ENCODE assay signal across 25 cellular contexts in the genomic region with DNA sequence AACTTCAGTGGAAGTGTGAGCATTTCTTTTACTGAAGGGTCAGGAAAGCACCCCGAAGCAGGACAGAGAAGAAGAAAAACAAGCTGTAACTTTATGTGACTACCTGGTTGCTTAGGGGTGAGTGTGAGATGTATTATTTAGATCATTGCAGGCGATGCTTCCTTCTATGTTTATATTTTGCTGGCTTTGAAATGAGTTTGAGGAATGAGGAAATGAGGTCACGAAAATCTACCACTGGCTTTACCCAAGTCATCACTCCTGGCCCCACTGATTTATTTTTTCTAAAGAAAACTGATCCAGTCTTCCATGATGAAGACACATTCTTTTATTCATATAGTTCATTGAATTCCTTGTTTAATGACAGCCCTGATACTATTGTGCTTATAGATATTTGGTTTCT.
A peak's percentile ranks its signal among the peaks of the same experiment; 100 is the strongest.
DNase-seq lines count a peak whose midpoint lies in the region; ATAC-seq and TF ChIP-seq lines count a peak whose summit lies in the region.
"Had no signal": no experiment of that assay in that cellular context is flagged by ENCODE, and none has a peak within 500 bp of the region (broad histone marks: within the 10 kb centered on the region; RNA-seq: fewer than 3 reads in every experiment).

No MANE protein-coding gene starts in this region.

- POLR2A ChIA-PET in IMR-90 (lab: Charles Lee; ENCODE audit: unreplicated experiment), result no interaction called here

- no peaks in the 10 kb centered on the region for H3K9me1 ChIP-seq in IMR-90 (ENCODE audit: insufficient read depth, low read length)

- 0 out of 3 replicates have a peak overlapping the region, but pooled peaks have one; percentile 47 for H2BK15ac ChIP-seq in IMR-90 (ENCODE audit: low read depth, low read length)

- no peaks in the 10 kb centered on the region for H3K27me3 Mint-ChIP-seq in activated naive CD4-positive, alpha-beta T cell treated with anti-CD3 and anti-CD28 coated beads for 36 hours (ENCODE audit: low read depth)
- H3K27me3 Mint-ChIP-seq: B cell; CD8-positive, alpha-beta memory T cell; T-cell had no signal

- no peak for TF ChIP-seq CTCF in IMR-90 (conservative IDR thresholded peaks at IDR 0.05; ENCODE audit: low read depth, low read length)

- DNase-seq in EH (ENCODE audit: low read depth), result peak; percentile 33
- peak; percentile 71 for DNase-seq in IMR-90
- DNase-seq in iris pigment epithelial cell (ENCODE audit: low read depth), result peak; percentile 55
- DNase-seq in activated naive CD4-positive, alpha-beta T cell treated with anti-CD3 and anti-CD28 coated beads for 36 hours, result no peak
- DNase-seq in NCI-H2107 treated with DMSO at 0.1 percent for 48 hours (lab: John Stamatoyannopoulos, UW; ENCODE audit: unreplicated experiment), result no peak
- DNase-seq: Calu3; CD8-positive, alpha-beta memory T cell; DMS79 treated with DMSO at 0.1 percent for 48 hours; Kasumi-1; MV-4-11; NCI-H1105 treated with DMSO at 0.1 percent for 48 hours; NCI-H2029 treated with DMSO at 0.1 percent for 48 hours; NCI-H2227 treated with DMSO at 0.1 percent for 48 hours; NCI-H526 treated with DMSO at 0.1 percent for 48 hours; SHP77; T-cell had no signal

- peak overlapping the region; percentile 79; the same call in 1 of the 2 replicates for H2BK20ac ChIP-seq in IMR-90 (ENCODE audit: low read depth, low read length)

- no peak overlapping the region for H3K4me3 ChIP-seq in IMR-90 (ENCODE audit: insufficient read depth, low read depth, low read length)
- H3K4me3 ChIP-seq: GM23338, K562 had no signal

- BruUV-seq in IMR-90 (replicated peaks; lab: Mats Ljungman, UMichigan), result no TSS peak

- no peak overlapping the region; the same call in 1 of the 2 replicates for H3K4me2 ChIP-seq in IMR-90 (ENCODE audit: low read depth, low read length)
- H3K4me2 ChIP-seq: GM23338 had no signal

- no peak for TF ChIP-seq POLR2A in IMR-90 (IDR thresholded peaks at IDR 0.05; ENCODE audit: low read depth, low read length)

- ATAC-seq in IMR-90 (ENCODE audit: low read depth) (peak; percentile 74), GM18873 (IDR thresholded peaks at IDR 0.05; ENCODE audit: low FRiP score, unreplicated experiment) (no peak), GM18517 (IDR thresholded peaks at IDR 0.05; ENCODE audit: unreplicated experiment) (no peak)
- ATAC-seq: GM23338, HCT116, K562, Panc1, T-cell had no signal

- in situ Hi-C loops in IMR-90 (cut with MboI; ENCODE audit: low sequenced_read_pairs), result no loop called here

- TF ChIP-seq RAD21 in IMR-90 (IDR thresholded peaks at IDR 0.05; ENCODE audit: low read length), result no peak

- peak overlapping the region; percentile 46; the same call in 1 of the 2 replicates for H3K4ac ChIP-seq in IMR-90 (ENCODE audit: low read depth, low read length)

- no peak overlapping the region for H2AFZ ChIP-seq in IMR-90 (replicated peaks; ENCODE audit: low read length, poor library complexity)
- H2AFZ ChIP-seq: GM23338 had no signal

- no peaks in the 10 kb centered on the region for H3K9me3 ChIP-seq in IMR-90 (ENCODE audit: control insufficient read depth, insufficient read depth, low read length)

- H4K8ac ChIP-seq in IMR-90 (ENCODE audit: low read depth in 2 of 2, low read length in 2 of 2), result peak overlapping the region in 1 of 2 experiments; percentile 63; a peak in 2 of 4 replicates

- dilution Hi-C loops in IMR-90 (cut with HindIII; ENCODE audit: low sequenced_read_pairs, unreplicated experiment), result no loop called here

- no peak overlapping the region for H3K9ac ChIP-seq in IMR-90 (ENCODE audit: low read depth, low read length)

- CTCF ChIA-PET in IMR-90 (lab: Yijun Ruan, JAX), result interaction anchor here (0.5 kb wide), 1 partner anchor 282 kb away, joined by 3 read pairs; no protein-coding TSS in a partner anchor
- CTCF ChIA-PET in activated naive CD4-positive, alpha-beta T cell treated with anti-CD3 and anti-CD28 coated beads for 36 hours (lab: Charles Lee), result no interaction called here

- no peak overlapping the region for H2AK9ac ChIP-seq in IMR-90 (replicated peaks; ENCODE audit: low read depth, low read length, poor library complexity)

- H3K36me3 Mint-ChIP-seq in activated naive CD4-positive, alpha-beta T cell treated with anti-CD3 and anti-CD28 coated beads for 36 hours (ENCODE audit: low read depth), result no peaks in the 10 kb centered on the region
- H3K36me3 Mint-ChIP-seq: CD14-positive monocyte; CD8-positive, alpha-beta memory T cell; T-cell had no signal

- H3K9me3 Mint-ChIP-seq in activated naive CD4-positive, alpha-beta T cell treated with anti-CD3 and anti-CD28 coated beads for 36 hours, result no peaks in the 10 kb centered on the region
- H3K9me3 Mint-ChIP-seq: GM23338 had no signal

- H3K4me1 Mint-ChIP-seq in activated naive CD4-positive, alpha-beta T cell treated with anti-CD3 and anti-CD28 coated beads for 36 hours (ENCODE audit: low read depth), result no peaks in the 10 kb centered on the region
- H3K4me1 Mint-ChIP-seq: B cell; CD14-positive monocyte; CD8-positive, alpha-beta memory T cell; GM23338; T-cell had no signal

- H4K20me1 ChIP-seq in IMR-90 (ENCODE audit: insufficient read depth, low read length), result no peaks in the 10 kb centered on the region

- no peak overlapping the region for H3K14ac ChIP-seq in IMR-90 (replicated peaks; ENCODE audit: low read depth, low read length)

- no peak overlapping the region for H4K91ac ChIP-seq in IMR-90 (ENCODE audit: insufficient read depth, low read depth, low read length)

- H2BK120ac ChIP-seq in IMR-90 (ENCODE audit: low read depth, low read length), result peak overlapping the region; percentile 73; the same call in 1 of the 2 replicates

- H4K5ac ChIP-seq in IMR-90 (ENCODE audit: low read depth, low read length), result no peak overlapping the region

- WGBS in IMR-90 (ENCODE audit: extremely low coverage in 2 of 2, insufficient read length in 1 of 2), 2 experiments, result no CpG with 5 or more reads among the region's 3 CpGs

- no peak overlapping the region for H3K27ac Mint-ChIP-seq in activated naive CD4-positive, alpha-beta T cell treated with anti-CD3 and anti-CD28 coated beads for 36 hours
- H3K27ac Mint-ChIP-seq: B cell; CD14-positive monocyte; CD8-positive, alpha-beta memory T cell; GM23338; T-cell had no signal

- peak overlapping the region; percentile 66 for H2BK5ac ChIP-seq in IMR-90 (ENCODE audit: low read depth, low read length, poor library complexity, severe bottlenecking)

- H3K36me3 ChIP-seq in IMR-90 (ENCODE audit: control insufficient read depth, insufficient read depth, low read length), result no peaks in the 10 kb centered on the region

- H3K4me1 ChIP-seq in IMR-90 (ENCODE audit: control insufficient read depth, insufficient read depth, low read length), result peaks cover 5% of the 10 kb centered on the region; the same call in 1 of the 2 replicates

- peak overlapping the region; percentile 83; the same call in 1 of the 2 replicates for H3K18ac ChIP-seq in IMR-90 (ENCODE audit: low read depth, low read length)

- H3K4me3 Mint-ChIP-seq in activated naive CD4-positive, alpha-beta T cell treated with anti-CD3 and anti-CD28 coated beads for 36 hours, result no peak overlapping the region
- H3K4me3 Mint-ChIP-seq: B cell; CD14-positive monocyte; CD8-positive, alpha-beta memory T cell; GM23338; T-cell had no signal

- no peak overlapping the region for H3K23ac ChIP-seq in IMR-90 (ENCODE audit: low read depth, low read length)

- H3K27ac ChIP-seq in IMR-90 (ENCODE audit: insufficient read depth, low read length), result no peak overlapping the region
- H3K27ac ChIP-seq: RWPE1 had no signal

- no peak overlapping the region for H2AK5ac ChIP-seq in IMR-90 (ENCODE audit: low read depth, low read length)

- intact Hi-C loops in IMR-90 (cut with micrococcal nuclease), result no loop called here
- intact Hi-C loops in activated naive CD4-positive, alpha-beta T cell treated with anti-CD3 and anti-CD28 coated beads for 36 hours (cut with micrococcal nuclease), result no loop called here

- H3K56ac ChIP-seq in IMR-90 (ENCODE audit: extremely low read depth, insufficient read depth, low read length), result no peak overlapping the region

- no peaks in the 10 kb centered on the region for H3K79me1 ChIP-seq in IMR-90 (ENCODE audit: low read depth in 1 of 2, low read length in 2 of 2)

- H3K27me3 ChIP-seq in IMR-90 (ENCODE audit: control insufficient read depth, insufficient read depth, low read length), result no peaks in the 10 kb centered on the region

TF ChIP-seq in IMR-90, 13 proteins besides CTCF, POLR2A, EP300 and RAD21:
- no peak for TF ChIP-seq FOS (IDR thresholded peaks at IDR 0.05; ENCODE audit: low read depth, low read length)
- TF ChIP-seq CHD1 (IDR thresholded peaks at IDR 0.05; ENCODE audit: low read depth, low read length), result no peak
- no peak for TF ChIP-seq NFE2L2 (IDR thresholded peaks at IDR 0.05; ENCODE audit: low read depth, low read length)
- TF ChIP-seq RCOR1 (IDR thresholded peaks at IDR 0.05; ENCODE audit: insufficient replicate concordance, low read length), result no peak
- TF ChIP-seq, protein P1, sequence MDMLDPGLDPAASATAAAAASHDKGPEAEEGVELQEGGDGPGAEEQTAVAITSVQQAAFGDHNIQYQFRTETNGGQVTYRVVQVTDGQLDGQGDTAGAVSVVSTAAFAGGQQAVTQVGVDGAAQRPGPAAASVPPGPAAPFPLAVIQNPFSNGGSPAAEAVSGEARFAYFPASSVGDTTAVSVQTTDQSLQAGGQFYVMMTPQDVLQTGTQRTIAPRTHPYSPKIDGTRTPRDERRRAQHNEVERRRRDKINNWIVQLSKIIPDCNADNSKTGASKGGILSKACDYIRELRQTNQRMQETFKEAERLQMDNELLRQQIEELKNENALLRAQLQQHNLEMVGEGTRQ (IDR thresholded peaks at IDR 0.05; ENCODE audit: low read depth, low read length), result no peak
- no peak for TF ChIP-seq MAZ (IDR thresholded peaks at IDR 0.05; ENCODE audit: borderline replicate concordance, low read depth, low read length)
- TF ChIP-seq SMC3 (IDR thresholded peaks at IDR 0.05; ENCODE audit: low read depth, low read length), result no peak
- TF ChIP-seq MXI1 (IDR thresholded peaks at IDR 0.05; ENCODE audit: borderline replicate concordance, low read depth, low read length), result no peak
- TF ChIP-seq MAFK (IDR thresholded peaks at IDR 0.05; ENCODE audit: low read depth, low read length), result no peak
- no peak for TF ChIP-seq RFX5 (IDR thresholded peaks at IDR 0.05; ENCODE audit: low read depth, low read length)
- TF ChIP-seq CEBPB (IDR thresholded peaks at IDR 0.05; ENCODE audit: low read depth, low read length), result no peak
- TF ChIP-seq BHLHE40 (IDR thresholded peaks at IDR 0.05; ENCODE audit: low read depth, low read length), result no peak
- TF ChIP-seq, protein P2, sequence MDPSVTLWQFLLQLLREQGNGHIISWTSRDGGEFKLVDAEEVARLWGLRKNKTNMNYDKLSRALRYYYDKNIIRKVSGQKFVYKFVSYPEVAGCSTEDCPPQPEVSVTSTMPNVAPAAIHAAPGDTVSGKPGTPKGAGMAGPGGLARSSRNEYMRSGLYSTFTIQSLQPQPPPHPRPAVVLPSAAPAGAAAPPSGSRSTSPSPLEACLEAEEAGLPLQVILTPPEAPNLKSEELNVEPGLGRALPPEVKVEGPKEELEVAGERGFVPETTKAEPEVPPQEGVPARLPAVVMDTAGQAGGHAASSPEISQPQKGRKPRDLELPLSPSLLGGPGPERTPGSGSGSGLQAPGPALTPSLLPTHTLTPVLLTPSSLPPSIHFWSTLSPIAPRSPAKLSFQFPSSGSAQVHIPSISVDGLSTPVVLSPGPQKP (IDR thresholded peaks at IDR 0.05; ENCODE audit: borderline replicate concordance, low read depth, low read length), result no peak

Comparison
In these comparisons a context has a peak if more than half of its experiments do, and no peak if none do; other contexts are left out.
1. DNase-seq: peak in EH (single experiment), IMR-90 (single experiment) and iris pigment epithelial cell (single experiment); none in activated naive CD4-positive, alpha-beta T cell treated with anti-CD3 and anti-CD28 coated beads for 36 hours (single experiment) and NCI-H2107 treated with DMSO at 0.1 percent for 48 hours (single experiment).